Comparison of ENCODE assay signal across 19 cellular contexts in the genomic region with DNA sequence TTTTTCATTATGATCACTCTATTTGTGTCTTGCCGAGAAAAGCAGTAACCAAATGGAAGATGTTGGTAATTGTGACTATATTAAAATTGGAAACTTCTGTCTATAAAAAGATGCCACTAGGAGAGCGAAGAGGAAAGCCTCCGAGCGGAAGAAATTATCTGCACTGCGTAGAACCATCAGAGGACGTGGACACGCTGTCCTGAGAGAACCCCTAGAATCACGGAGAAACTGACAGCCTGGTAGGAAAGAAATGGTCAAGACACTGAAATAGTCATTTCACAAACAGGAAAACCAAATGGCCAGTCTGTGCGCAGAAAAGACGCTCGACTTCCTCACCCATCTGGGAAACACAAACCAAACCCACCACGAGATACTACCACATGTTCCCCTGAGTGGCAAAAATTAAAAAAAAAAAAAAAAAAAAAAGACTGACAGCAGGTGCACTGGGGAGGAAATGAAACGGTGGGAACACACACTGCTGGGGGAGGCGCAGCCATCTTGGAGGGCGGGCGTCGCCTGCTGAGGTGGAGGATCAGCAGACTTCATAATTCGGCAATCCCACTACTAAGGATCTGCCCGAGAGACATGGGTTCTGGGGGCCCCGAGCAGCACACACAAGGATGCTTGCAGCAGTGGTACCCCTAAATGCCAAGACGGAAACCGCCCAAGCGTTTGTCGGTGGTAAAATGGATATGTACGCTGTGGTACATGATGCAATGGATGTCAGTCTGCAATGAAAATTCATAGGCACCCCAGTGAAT. TPM values are rescaled to one million over a fixed set of nuclear protein-coding genes. Genes with fewer than 3 reads are reported as not detected.
DNase-seq lines count a peak whose midpoint lies in the region; ATAC-seq and TF ChIP-seq lines count a peak whose summit lies in the region.
"Had no signal": no experiment of that assay in that cellular context is flagged by ENCODE, and none has a peak within 500 bp of the region (broad histone marks: within the 10 kb centered on the region; RNA-seq: fewer than 3 reads in every experiment).

No MANE protein-coding gene starts in this region.

- ATAC-seq in activated T-cell treated with anti-CD3 and anti-CD28 coated beads, Interleukin-2, amount 50 U/mL, for 72 hours (replicated peaks in 1 of 2): peak; percentile 68 to 69

- no peak overlapping the region for H2BK12ac ChIP-seq in neuronal stem cell (ENCODE audit: low read length)

- peaks cover 14% of the 10 kb centered on the region for H3K4me1 ChIP-seq in CD4-positive, alpha-beta memory T cell (ENCODE audit: insufficient read depth, low read length)
- H3K4me1 ChIP-seq in Loucy (ENCODE audit: insufficient read depth, low read length, poor library complexity, severe bottlenecking) (peaks cover 61% of the 10 kb centered on the region), neuronal stem cell (ENCODE audit: control insufficient read depth in 2 of 2, insufficient read depth in 1 of 2, low read depth in 1 of 2, low read length in 2 of 2) (peaks cover 0 to 7% of the 10 kb centered on the region in 2 donors), uterus (no peaks in the 10 kb centered on the region)
- H3K4me1 ChIP-seq: Caco-2 had no signal

- POLR2A ChIA-PET in CD4-positive, alpha-beta memory T cell (lab: Charles Lee; ENCODE audit: partially characterized antibody): no interaction called here

- no peak overlapping the region for H2AK5ac ChIP-seq in neuronal stem cell (ENCODE audit: low read depth, low read length)

- no peak overlapping the region for H3K23ac ChIP-seq in neuronal stem cell (ENCODE audit: low read depth, low read length, poor library complexity)

- peak overlapping the region in 2 of 7 donors; percentile 2 to 4 for H3K27ac Mint-ChIP-seq in CD4-positive, alpha-beta memory T cell
- peak overlapping the region; percentile 88 for H3K27ac Mint-ChIP-seq in activated T-cell treated with anti-CD3 and anti-CD28 coated beads, Interleukin-2, amount 50 U/mL, for 72 hours
- H3K27ac Mint-ChIP-seq: nephron had no signal

- no peak overlapping the region for H2BK5ac ChIP-seq in neuronal stem cell (ENCODE audit: low read length)

- no peak overlapping the region for H3K18ac ChIP-seq in neuronal stem cell (ENCODE audit: low read length)

- H3K79me2 ChIP-seq in Loucy (ENCODE audit: insufficient read depth, low read length): no peaks in the 10 kb centered on the region

- H3K27ac ChIP-seq in CD4-positive, alpha-beta memory T cell (ENCODE audit: low read depth, low read length): no peak overlapping the region
- no peak overlapping the region for H3K27ac ChIP-seq in neuronal stem cell (replicated peaks; ENCODE audit: low read length)
- H3K27ac ChIP-seq in uterus: no peak overlapping the region
- H3K27ac ChIP-seq: GM23248 had no signal

- no peaks in the 10 kb centered on the region for H3K9me2 ChIP-seq in Loucy (replicated peaks; ENCODE audit: low read depth, low read length)

- TF ChIP-seq CTCF in Loucy (conservative IDR thresholded peaks at IDR 0.05; ENCODE audit: low read length) (no peak), uterus (IDR thresholded peaks at IDR 0.05) (no peak)

- H3K4me1 Mint-ChIP-seq in CD4-positive, alpha-beta memory T cell: peaks cover 5 to 16% (median 10%) of the 10 kb centered on the region in 4 donors
- peaks cover 42% of the 10 kb centered on the region for H3K4me1 Mint-ChIP-seq in activated T-cell treated with anti-CD3 and anti-CD28 coated beads, Interleukin-2, amount 50 U/mL, for 72 hours (ENCODE audit: low read depth)

- CTCF ChIA-PET in CD4-positive, alpha-beta memory T cell (lab: Charles Lee; ENCODE audit: partially characterized antibody): no interaction called here

- no peaks in the 10 kb centered on the region for H3K79me1 ChIP-seq in neuronal stem cell (ENCODE audit: low read depth, low read length)

- H3K4me2 ChIP-seq in Loucy (ENCODE audit: low read depth, low read length, poor library complexity, severe bottlenecking) (peak overlapping the region; percentile 33), neuronal stem cell (ENCODE audit: insufficient read depth, low read length, poor library complexity, severe bottlenecking) (no peak overlapping the region)

- no peak overlapping the region for H3K4ac ChIP-seq in neuronal stem cell (ENCODE audit: low read length)

- H3K36me3 Mint-ChIP-seq in CD4-positive, alpha-beta memory T cell: no peaks in the 10 kb centered on the region
- peaks cover 0 to 5% of the 10 kb centered on the region in 2 donors for H3K36me3 Mint-ChIP-seq in activated T-cell treated with anti-CD3 and anti-CD28 coated beads, Interleukin-2, amount 50 U/mL, for 72 hours (ENCODE audit: insufficient read depth in 2 of 2)

- H2AFZ ChIP-seq in Loucy (ENCODE audit: low read length) (peak overlapping the region; percentile 7; the same call in 1 of the 2 replicates), neuronal stem cell (ENCODE audit: low read length) (peak overlapping the region; percentile 49)
- H2AFZ ChIP-seq: GM23248 had no signal

- peaks cover 24% of the 10 kb centered on the region for H3K27me3 ChIP-seq in CD4-positive, alpha-beta memory T cell (ENCODE audit: insufficient read depth, low read length)
- no peaks in the 10 kb centered on the region for H3K27me3 ChIP-seq in Loucy (ENCODE audit: insufficient read depth, low read length, poor library complexity, severe bottlenecking)
- peaks cover 0 to 35% (median 0%) of the 10 kb centered on the region in 3 experiments for H3K27me3 ChIP-seq in neuronal stem cell (ENCODE audit: control insufficient read depth in 3 of 3, insufficient read depth in 3 of 3, low read depth in 1 of 3, low read length in 3 of 3)
- H3K27me3 ChIP-seq in uterus: no peaks in the 10 kb centered on the region

- H3K4me3 ChIP-seq in CD4-positive, alpha-beta memory T cell (ENCODE audit: low read length in 2 of 2): no peak overlapping the region
- H3K4me3 ChIP-seq in Loucy (ENCODE audit: low read length, poor library complexity, severe bottlenecking) (no peak overlapping the region), neuronal stem cell (ENCODE audit: low read length in 2 of 2) (no peak overlapping the region), uterus (no peak overlapping the region)
- H3K4me3 ChIP-seq: GM23248 had no signal

- no peaks in the 10 kb centered on the region for H3K9me3 ChIP-seq in CD4-positive, alpha-beta memory T cell (ENCODE audit: control insufficient read depth in 1 of 2, low read length in 2 of 2)
- H3K9me3 ChIP-seq in Loucy (ENCODE audit: insufficient read depth, low read depth, low read length): no peaks in the 10 kb centered on the region
- peaks cover 0 to 4% of the 10 kb centered on the region in 2 donors for H3K9me3 ChIP-seq in neuronal stem cell (replicated peaks in 1 of 2; ENCODE audit: control insufficient read depth in 2 of 2, insufficient read depth in 1 of 2, low read depth in 1 of 2, low read length in 2 of 2)
- no peaks in the 10 kb centered on the region for H3K9me3 ChIP-seq in uterus
- H3K9me3 ChIP-seq: Caco-2 had no signal

- no peak for TF ChIP-seq POLR2A in uterus (IDR thresholded peaks at IDR 0.05)

- no peak overlapping the region for H3K14ac ChIP-seq in neuronal stem cell (ENCODE audit: low read length)

- no peaks in the 10 kb centered on the region for H3K9me3 Mint-ChIP-seq in CD4-positive, alpha-beta memory T cell
- H3K9me3 Mint-ChIP-seq in activated T-cell treated with anti-CD3 and anti-CD28 coated beads, Interleukin-2, amount 50 U/mL, for 72 hours: peaks cover 9 to 10% of the 10 kb centered on the region in 2 donors
- H3K9me3 Mint-ChIP-seq: nephron had no signal

- H3F3A ChIP-seq in Loucy (ENCODE audit: low read depth): no peaks in the 10 kb centered on the region

- peaks cover 35 to 58% of the 10 kb centered on the region in 2 donors for H3K27me3 Mint-ChIP-seq in CD4-positive, alpha-beta memory T cell
- peaks cover 17% of the 10 kb centered on the region for H3K27me3 Mint-ChIP-seq in activated T-cell treated with anti-CD3 and anti-CD28 coated beads, Interleukin-2, amount 50 U/mL, for 72 hours (ENCODE audit: low read depth)

- H3K9ac ChIP-seq in Loucy (ENCODE audit: low read depth, low read length, poor library complexity, severe bottlenecking) (no peak overlapping the region), neuronal stem cell (ENCODE audit: low read depth, low read length, poor library complexity) (no peak overlapping the region)
- H3K9ac ChIP-seq: GM23248 had no signal

- WGBS in neuronal stem cell (ENCODE audit: extremely low coverage in 2 of 2, insufficient read length in 2 of 2, insufficient replicate concordance in 1 of 2), 2 donors: no CpG with 5 or more reads among the region's 25 CpGs

- no peaks in the 10 kb centered on the region for H3K36me3 ChIP-seq in CD4-positive, alpha-beta memory T cell (ENCODE audit: insufficient read depth, low read length)
- H3K36me3 ChIP-seq in Loucy (ENCODE audit: insufficient read depth, low read length) (no peaks in the 10 kb centered on the region), neuronal stem cell (replicated peaks in 1 of 2; ENCODE audit: control insufficient read depth in 2 of 2, insufficient read depth in 2 of 2, low read length in 2 of 2) (no peaks in the 10 kb centered on the region), uterus (no peaks in the 10 kb centered on the region)

- peak overlapping the region in 6 of 8 donors; percentile 2 to 63 (median 22) for H3K4me3 Mint-ChIP-seq in CD4-positive, alpha-beta memory T cell
- peak overlapping the region; percentile 56 to 83 for H3K4me3 Mint-ChIP-seq in activated T-cell treated with anti-CD3 and anti-CD28 coated beads, Interleukin-2, amount 50 U/mL, for 72 hours
- H3K4me3 Mint-ChIP-seq: nephron had no signal

- DNase-seq in CD4-positive, alpha-beta memory T cell: no peak
- DNase-seq in activated T-cell treated with anti-CD3 and anti-CD28 coated beads, Interleukin-2, amount 50 U/mL, for 72 hours: peak; percentile 22 to 31
- no peak for DNase-seq in neuronal stem cell (ENCODE audit: low spot score)
- DNase-seq in HuH-7.5 (ENCODE audit: low spot score): no peak
- DNase-seq in head of caudate nucleus: no peak
- DNase-seq in uterus: no peak
- DNase-seq: activated CD4-positive, alpha-beta T cell treated with anti-CD3 and anti-CD28 coated beads, Interleukin-2, amount 50 U/mL, for 48 hours; amygdala; hippocampal formation; NCI-H1436 treated with DMSO at 0.1 percent for 48 hours; NCI-H510A treated with DMSO at 0.1 percent for 48 hours; retina; stimulated activated CD4-positive, alpha-beta T cell treated with anti-CD3 and anti-CD28 coated beads, Interleukin-2, amount 100 ng/mL, for 24 hours had no signal

- H4K91ac ChIP-seq in neuronal stem cell (ENCODE audit: low read depth, low read length, poor library complexity): no peak overlapping the region

- no peak overlapping the region for H2BK120ac ChIP-seq in neuronal stem cell (ENCODE audit: low read depth, low read length)

- intact Hi-C loops in CD4-positive, alpha-beta memory T cell (cut with micrococcal nuclease): no loop called here
- intact Hi-C loops in head of caudate nucleus (cut with DNase I) (no loop called here), uterus (cut with DNase I; ENCODE audit: low total_unique reads) (no loop called here)

- H4K20me1 ChIP-seq in Loucy (ENCODE audit: insufficient read depth, low read length, poor library complexity, severe bottlenecking): no peaks in the 10 kb centered on the region

- no peak overlapping the region for H2BK15ac ChIP-seq in neuronal stem cell (ENCODE audit: low read length)

- no peak overlapping the region for H4K8ac ChIP-seq in neuronal stem cell (ENCODE audit: low read depth, low read length)

RNA-seq across cellular contexts. Expression of gene IFITM10, which starts 21.3 kb away (rescaled TPM):
- total RNA-seq in CD4-positive, alpha-beta memory T cell: 1 to 10 TPM; 1.6 to 1.8 TPM
- not detected for polyA plus RNA-seq in CD4-positive, alpha-beta memory T cell
- 1 to 10 TPM in 1 of 2 donors, under 1 TPM in 1; 0.91 to 1.5 TPM for total RNA-seq in activated T-cell treated with anti-CD3 and anti-CD28 coated beads, Interleukin-2, amount 50 U/mL, for 72 hours
- polyA plus RNA-seq in neuronal stem cell (2013, experiment 1 of 2): 0.40 TPM
- polyA plus RNA-seq in neuronal stem cell (2013, experiment 2 of 2): 0.39 TPM
- total RNA-seq in uterus: under 1 TPM in 1 of 4 donors, not detected in 3; 0.85 TPM
- total RNA-seq: epithelial cell of proximal tubule had no signal

RNA-seq across cellular contexts. Expression of gene KRTAP5-6, which starts 32.1 kb away (rescaled TPM):
- not detected for total RNA-seq in CD4-positive, alpha-beta memory T cell
- not detected for polyA plus RNA-seq in CD4-positive, alpha-beta memory T cell
- not detected for total RNA-seq in activated T-cell treated with anti-CD3 and anti-CD28 coated beads, Interleukin-2, amount 50 U/mL, for 72 hours
- polyA plus RNA-seq in neuronal stem cell (2013, experiment 1 of 2): not detected
- polyA plus RNA-seq in neuronal stem cell (2013, experiment 2 of 2): not detected
- not detected for total RNA-seq in uterus
- total RNA-seq: Caco-2; epithelial cell of proximal tubule; GM23248; T-helper 2 cell treated with Interferon-gamma antibody and Interleukin-4, amounts not matched to agents 100 ng/mL and 5 ng/mL, for 36 hours had no signal
- polyA plus RNA-seq: GM23248 had no signal

RNA-seq across cellular contexts. Expression of gene CTSD, which starts 34.6 kb away (rescaled TPM):
- 100 to 1,000 TPM; 206 to 214 TPM for total RNA-seq in CD4-positive, alpha-beta memory T cell
- 100 to 1,000 TPM; 122 to 137 TPM for polyA plus RNA-seq in CD4-positive, alpha-beta memory T cell
- 10 to 100 TPM; 56.2 to 66.9 TPM for total RNA-seq in activated T-cell treated with anti-CD3 and anti-CD28 coated beads, Interleukin-2, amount 50 U/mL, for 72 hours
- polyA plus RNA-seq in neuronal stem cell (2013, experiment 1 of 2): 48.8 TPM
- polyA plus RNA-seq in neuronal stem cell (2013, experiment 2 of 2): 46.1 TPM
- total RNA-seq in uterus: 100 to 1,000 TPM in 2 of 4 donors, 10 to 100 TPM in 2; 80.0 to 188 (median 126) TPM

Comparison
In these comparisons a context has a peak if more than half of its experiments do, and no peak if none do; other contexts are left out.
1. DNase-seq: peak in activated T-cell treated with anti-CD3 and anti-CD28 coated beads, Interleukin-2, amount 50 U/mL, for 72 hours (2 of 2); none in CD4-positive, alpha-beta memory T cell (0 of 5), neuronal stem cell (single experiment), HuH-7.5 (single experiment), head of caudate nucleus (0 of 42) and uterus (0 of 2).